Comparison of ENCODE assay signal across 37 cellular contexts in genomic region chr6:41156771-41157170, GRCh38. TPM values are rescaled to one million over a fixed set of nuclear protein-coding genes. Genes with fewer than 3 reads are reported as not detected.
"Had no signal": no experiment of that assay in that cellular context is flagged by ENCODE, and none has a peak within 500 bp of the region (broad histone marks: within the 10 kb centered on the region; RNA-seq: fewer than 3 reads in every experiment).

No MANE protein-coding gene starts in this region.

- H3K9me3 Mint-ChIP-seq: activated CD4-positive, alpha-beta memory T cell treated with anti-CD3 and anti-CD28 coated beads for 36 hours; activated naive CD4-positive, alpha-beta T cell treated with anti-CD3 and anti-CD28 coated beads, Interleukin-2, amount 10 ng/mL, durations not matched to agents 7 days and 5 days; activated naive CD4-positive, alpha-beta T cell treated with anti-CD3 and anti-CD28 coated beads, Interleukin-2, amount 50 U/mL, for 72 hours; activated naive CD8-positive, alpha-beta T cell treated with anti-CD3 and anti-CD28 coated beads, Interleukin-2, amount 10 ng/mL, durations not matched to agents 7 days and 5 days; activated T-helper 1 cell treated with anti-CD3 and anti-CD28 coated beads, Interleukin-12 subunit alpha, Interleukin-12 subunit beta, Interleukin-2, Interleukin-4 antibody, amounts not matched to agents 30 ng/mL and 10 ng/mL and 1 ng/mL, durations not matched to agents 14 hours and 24 hours and 36 hours; activated T-helper 2 cell treated with anti-CD3 and anti-CD28 coated beads, Interferon-gamma antibody, Interleukin-2, Interleukin-4, amounts not matched to agents 10 μg/mL and 5 μg/mL and 100 μg/mL, durations not matched to agents 14 hours and 24 hours and 36 hours; brain had no signal

- H3K36me3 ChIP-seq: ascending aorta, breast epithelium, cardiac muscle cell, colonic mucosa, esophagus squamous epithelium, gastroesophageal sphincter, heart right ventricle had no signal

- DNase-seq: activated CD4-positive, alpha-beta memory T cell treated with anti-CD3 and anti-CD28 coated beads for 36 hours; activated CD4-positive, alpha-beta T cell treated with anti-CD3 and anti-CD28 coated beads for 36 hours; activated CD4-positive, alpha-beta T cell treated with anti-CD3 and anti-CD28 coated beads, Interleukin-2, amount 50 U/mL, for 1 hour; activated CD4-positive, CD25-positive, alpha-beta regulatory T cell; activated CD4-positive, CD25-positive, alpha-beta regulatory T cell treated with anti-CD3 and anti-CD28 coated beads, Interleukin-2, amount 50 U/mL, for 72 hours; activated CD8-positive, alpha-beta memory T cell treated with anti-CD3 and anti-CD28 coated beads, Interleukin-2, amount 10 ng/mL, durations not matched to agents 7 days and 5 days; activated CD8-positive, alpha-beta memory T cell treated with anti-CD3 and anti-CD28 coated beads, Interleukin-2, amount 50 U/mL, for 4 hours; activated CD8-positive, alpha-beta T cell treated with anti-CD3 and anti-CD28 coated beads, Interleukin-2, amount 10 ng/mL, durations not matched to agents 7 days and 5 days; activated effector memory CD4-positive, alpha-beta T cell treated with anti-CD3 and anti-CD28 coated beads, Interleukin-2, amount 50 U/mL, for 16 hours; activated naive CD4-positive, alpha-beta T cell; activated naive CD4-positive, alpha-beta T cell treated with anti-CD3 and anti-CD28 coated beads, Interleukin-2, amount 10 ng/mL, durations not matched to agents 7 days and 5 days; activated naive CD8-positive, alpha-beta T cell treated with anti-CD3 and anti-CD28 coated beads, Interleukin-2, amount 10 ng/mL, durations not matched to agents 7 days and 5 days; activated T-cell treated with anti-CD3 and anti-CD28 coated beads, Interleukin-2, amount 50 U/mL, for 1 hour; activated T-cell treated with anti-CD3 and anti-CD28 coated beads, Interleukin-2, amount 50 U/mL, for 48 hours; central memory CD4-positive, alpha-beta T cell; cerebellar nuclear complex; colonic mucosa; effector memory CD4-positive, alpha-beta T cell; erythroblast; esophagus squamous epithelium; foreskin melanocyte; heart right ventricle; T-helper 2 cell had no signal

- H3K9me3 ChIP-seq: ascending aorta, breast epithelium, colonic mucosa, esophagus squamous epithelium, gastroesophageal sphincter, heart right ventricle had no signal

- H3K4me3 ChIP-seq: ascending aorta, breast epithelium, cardiac muscle cell, colonic mucosa, dorsolateral prefrontal cortex, esophagus squamous epithelium, gastroesophageal sphincter, heart right ventricle had no signal

- ATAC-seq: activated CD4-positive, alpha-beta T cell treated with anti-CD3 and anti-CD28 coated beads for 36 hours; activated CD8-positive, alpha-beta memory T cell treated with anti-CD3 and anti-CD28 coated beads, Interleukin-2, amount 10 ng/mL, durations not matched to agents 7 days and 5 days; activated CD8-positive, alpha-beta T cell treated with anti-CD3 and anti-CD28 coated beads, Interleukin-2, amount 10 ng/mL, durations not matched to agents 7 days and 5 days; activated naive CD4-positive, alpha-beta T cell treated with anti-CD3 and anti-CD28 coated beads, Interleukin-2, amount 50 U/mL, for 72 hours; gastroesophageal sphincter had no signal

- H3K4me1 ChIP-seq: ascending aorta, breast epithelium, colonic mucosa, gastroesophageal sphincter, heart right ventricle had no signal

- H3K27ac Mint-ChIP-seq: activated CD4-positive, alpha-beta memory T cell treated with anti-CD3 and anti-CD28 coated beads for 36 hours; activated CD4-positive, alpha-beta T cell treated with anti-CD3 and anti-CD28 coated beads for 36 hours; activated CD8-positive, alpha-beta memory T cell treated with anti-CD3 and anti-CD28 coated beads, Interleukin-2, amount 10 ng/mL, durations not matched to agents 7 days and 5 days; activated CD8-positive, alpha-beta T cell treated with anti-CD3 and anti-CD28 coated beads, Interleukin-2, amount 10 ng/mL, durations not matched to agents 7 days and 5 days; activated naive CD4-positive, alpha-beta T cell treated with anti-CD3 and anti-CD28 coated beads, Interleukin-2, amount 10 ng/mL, durations not matched to agents 7 days and 5 days; activated naive CD8-positive, alpha-beta T cell treated with anti-CD3 and anti-CD28 coated beads, Interleukin-2, amount 10 ng/mL, durations not matched to agents 7 days and 5 days; activated T-helper 1 cell treated with anti-CD3 and anti-CD28 coated beads, Interleukin-12 subunit alpha, Interleukin-12 subunit beta, Interleukin-2, Interleukin-4 antibody, amounts not matched to agents 30 ng/mL and 10 ng/mL and 1 ng/mL, durations not matched to agents 14 hours and 24 hours and 36 hours; activated T-helper 2 cell treated with anti-CD3 and anti-CD28 coated beads, Interferon-gamma antibody, Interleukin-2, Interleukin-4, amounts not matched to agents 10 μg/mL and 5 μg/mL and 100 μg/mL, durations not matched to agents 14 hours and 24 hours and 36 hours; brain had no signal

- H3K4me1 Mint-ChIP-seq: activated CD4-positive, alpha-beta T cell treated with anti-CD3 and anti-CD28 coated beads for 36 hours; activated CD8-positive, alpha-beta memory T cell treated with anti-CD3 and anti-CD28 coated beads, Interleukin-2, amount 10 ng/mL, durations not matched to agents 7 days and 5 days had no signal

- H3K4me3 Mint-ChIP-seq: activated CD4-positive, alpha-beta memory T cell treated with anti-CD3 and anti-CD28 coated beads for 36 hours; activated CD4-positive, alpha-beta T cell treated with anti-CD3 and anti-CD28 coated beads for 36 hours; activated CD8-positive, alpha-beta memory T cell treated with anti-CD3 and anti-CD28 coated beads, Interleukin-2, amount 10 ng/mL, durations not matched to agents 7 days and 5 days; activated CD8-positive, alpha-beta T cell treated with anti-CD3 and anti-CD28 coated beads, Interleukin-2, amount 10 ng/mL, durations not matched to agents 7 days and 5 days; activated naive CD4-positive, alpha-beta T cell treated with anti-CD3 and anti-CD28 coated beads, Interleukin-2, amount 10 ng/mL, durations not matched to agents 7 days and 5 days; activated naive CD8-positive, alpha-beta T cell treated with anti-CD3 and anti-CD28 coated beads, Interleukin-2, amount 10 ng/mL, durations not matched to agents 7 days and 5 days; activated T-helper 1 cell treated with anti-CD3 and anti-CD28 coated beads, Interleukin-12 subunit alpha, Interleukin-12 subunit beta, Interleukin-2, Interleukin-4 antibody, amounts not matched to agents 30 ng/mL and 10 ng/mL and 1 ng/mL, durations not matched to agents 14 hours and 24 hours and 36 hours; brain had no signal

- H3K27me3 ChIP-seq: ascending aorta, cardiac muscle cell, colonic mucosa had no signal

- H3K27ac ChIP-seq: ascending aorta, breast epithelium, cardiac muscle cell, colonic mucosa, dorsolateral prefrontal cortex, esophagus squamous epithelium, gastroesophageal sphincter, heart right ventricle had no signal

- H3K27me3 Mint-ChIP-seq: activated CD4-positive, alpha-beta T cell treated with anti-CD3 and anti-CD28 coated beads for 36 hours had no signal

- H3K36me3 Mint-ChIP-seq: activated CD4-positive, alpha-beta memory T cell treated with anti-CD3 and anti-CD28 coated beads for 36 hours; activated CD8-positive, alpha-beta memory T cell treated with anti-CD3 and anti-CD28 coated beads, Interleukin-2, amount 10 ng/mL, durations not matched to agents 7 days and 5 days; activated naive CD4-positive, alpha-beta T cell treated with anti-CD3 and anti-CD28 coated beads, Interleukin-2, amount 10 ng/mL, durations not matched to agents 7 days and 5 days; activated naive CD4-positive, alpha-beta T cell treated with anti-CD3 and anti-CD28 coated beads, Interleukin-2, amount 50 U/mL, for 72 hours; activated naive CD8-positive, alpha-beta T cell treated with anti-CD3 and anti-CD28 coated beads, Interleukin-2, amount 10 ng/mL, durations not matched to agents 7 days and 5 days; brain had no signal

RNA-seq across cellular contexts. Expression of gene TREML1, which starts 2.6 kb away (rescaled TPM):
- total RNA-seq: activated CD4-positive, alpha-beta memory T cell treated with anti-CD3 and anti-CD28 coated beads for 36 hours; activated CD4-positive, alpha-beta T cell treated with anti-CD3 and anti-CD28 coated beads for 36 hours; activated CD8-positive, alpha-beta memory T cell treated with anti-CD3 and anti-CD28 coated beads for 36 hours; activated CD8-positive, alpha-beta memory T cell treated with anti-CD3 and anti-CD28 coated beads, Interleukin-2, amount 10 ng/mL, durations not matched to agents 7 days and 5 days; activated CD8-positive, alpha-beta T cell treated with anti-CD3 and anti-CD28 coated beads, Interleukin-2, amount 10 ng/mL, durations not matched to agents 7 days and 5 days; activated naive CD4-positive, alpha-beta T cell treated with anti-CD3 and anti-CD28 coated beads, Interleukin-2, amount 50 U/mL, for 72 hours; activated naive CD8-positive, alpha-beta T cell treated with anti-CD3 and anti-CD28 coated beads, Interleukin-2, amount 10 ng/mL, durations not matched to agents 7 days and 5 days; activated T-helper 1 cell treated with anti-CD3 and anti-CD28 coated beads, Interleukin-12 subunit alpha, Interleukin-12 subunit beta, Interleukin-2, Interleukin-4 antibody, amounts not matched to agents 30 ng/mL and 10 ng/mL and 1 ng/mL, durations not matched to agents 14 hours and 24 hours and 36 hours; activated T-helper 2 cell treated with anti-CD3 and anti-CD28 coated beads, Interferon-gamma antibody, Interleukin-2, Interleukin-4, amounts not matched to agents 10 μg/mL and 5 μg/mL and 100 μg/mL, durations not matched to agents 14 hours and 24 hours and 36 hours; ascending aorta; cardiac muscle cell; colonic mucosa; esophagus squamous epithelium; fibroblast of lung; fibroblast of villous mesenchyme; gastroesophageal sphincter; glomerular endothelial cell; T-helper 1 cell treated with Interleukin-12 subunit alpha and Interleukin-12 subunit beta and Interleukin-4 antibody, amounts not matched to agents 30 ng/mL and 1 ng/mL, for 36 hours had no signal
- polyA plus RNA-seq: cardiac muscle cell, fibroblast of lung had no signal

RNA-seq across cellular contexts. Expression of gene TREM2, which starts 6.1 kb away (rescaled TPM):
- total RNA-seq: activated CD4-positive, alpha-beta memory T cell treated with anti-CD3 and anti-CD28 coated beads for 36 hours; activated CD4-positive, alpha-beta T cell treated with anti-CD3 and anti-CD28 coated beads for 36 hours; activated CD8-positive, alpha-beta memory T cell treated with anti-CD3 and anti-CD28 coated beads for 36 hours; activated CD8-positive, alpha-beta memory T cell treated with anti-CD3 and anti-CD28 coated beads, Interleukin-2, amount 10 ng/mL, durations not matched to agents 7 days and 5 days; activated CD8-positive, alpha-beta T cell treated with anti-CD3 and anti-CD28 coated beads, Interleukin-2, amount 10 ng/mL, durations not matched to agents 7 days and 5 days; activated naive CD4-positive, alpha-beta T cell treated with anti-CD3 and anti-CD28 coated beads, Interleukin-2, amount 50 U/mL, for 72 hours; activated T-helper 1 cell treated with anti-CD3 and anti-CD28 coated beads, Interleukin-12 subunit alpha, Interleukin-12 subunit beta, Interleukin-2, Interleukin-4 antibody, amounts not matched to agents 30 ng/mL and 10 ng/mL and 1 ng/mL, durations not matched to agents 14 hours and 24 hours and 36 hours; activated T-helper 2 cell treated with anti-CD3 and anti-CD28 coated beads, Interferon-gamma antibody, Interleukin-2, Interleukin-4, amounts not matched to agents 10 μg/mL and 5 μg/mL and 100 μg/mL, durations not matched to agents 14 hours and 24 hours and 36 hours; cardiac muscle cell; fibroblast of villous mesenchyme; glomerular endothelial cell; T-helper 1 cell treated with Interleukin-12 subunit alpha and Interleukin-12 subunit beta and Interleukin-4 antibody, amounts not matched to agents 30 ng/mL and 1 ng/mL, for 36 hours had no signal
- polyA plus RNA-seq: cardiac muscle cell, fibroblast of lung had no signal

RNA-seq across cellular contexts. Expression of gene TREML2, which starts 44.2 kb away (rescaled TPM):
- total RNA-seq: ascending aorta, cardiac muscle cell, fibroblast of lung, fibroblast of villous mesenchyme, glomerular endothelial cell had no signal
- polyA plus RNA-seq: cardiac muscle cell, fibroblast of lung had no signal
